1 cellular context compared by ENCODE assay signal in the genomic region with DNA sequence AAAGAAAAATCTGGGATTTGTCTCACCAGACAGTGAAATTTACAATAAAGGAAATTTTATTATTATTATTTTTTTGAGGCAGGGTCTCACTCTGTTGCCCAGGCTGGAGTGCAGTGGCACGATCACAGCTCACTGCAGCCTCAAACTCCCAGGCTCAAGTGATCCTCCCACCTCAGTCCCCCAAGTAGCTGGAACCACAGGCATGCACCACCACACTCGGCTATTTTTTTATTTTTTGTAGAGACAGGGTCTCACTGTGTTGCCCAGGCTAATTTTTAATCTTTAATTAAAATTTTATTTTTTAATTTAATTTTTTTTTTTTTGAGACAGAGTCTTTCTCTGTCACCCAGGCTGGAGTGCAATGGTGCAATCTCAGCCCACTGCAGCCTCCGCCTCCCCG.
TF ChIP-seq lines count a peak whose summit lies in the region.

No MANE protein-coding gene starts in this region.

TF ChIP-seq in HepG2, 621 proteins besides CTCF, POLR2A, EP300 and RAD21:
- 0 out of 2 replicates have a peak, but pooled peaks have one; percentile 7 for TF ChIP-seq ZNF121 (CRISPR knock-in tag; IDR thresholded peaks at IDR 0.05)
